In genomic region chr10:98423691-98424120, GRCh38 we compare ENCODE assay signal across 1 cellular context.
TF ChIP-seq lines count a peak whose summit lies in the region.

No MANE protein-coding gene starts in this region.

TF ChIP-seq in WTC11, 78 proteins besides CTCF, POLR2A, EP300 and RAD21 (continued from another document):
- TF ChIP-seq STAT6 (CRISPR knock-in tag; conservative IDR thresholded peaks at IDR 0.05; ENCODE audit: low read depth) (no peak), RELA (CRISPR knock-in tag; IDR thresholded peaks at IDR 0.05; ENCODE audit: borderline replicate concordance) (no peak), FOXK1 (CRISPR knock-in tag; IDR thresholded peaks at IDR 0.05) (0 out of 2 replicates have a peak, but pooled peaks have one; percentile 53), CREM (CRISPR knock-in tag; IDR thresholded peaks at IDR 0.05) (no peak), GTF2I (CRISPR knock-in tag; conservative IDR thresholded peaks at IDR 0.05) (no peak), ZNF232 (CRISPR knock-in tag; IDR thresholded peaks at IDR 0.05) (peak; percentile 59; the same call in 1 of the 2 replicates), MYBL2 (CRISPR knock-in tag; IDR thresholded peaks at IDR 0.05) (no peak), TP53 (CRISPR knock-in tag; IDR thresholded peaks at IDR 0.05) (no peak), HMGXB4 (CRISPR knock-in tag; IDR thresholded peaks at IDR 0.05) (0 out of 2 replicates have a peak, but pooled peaks have one; percentile 53), FOXP1 (CRISPR knock-in tag; IDR thresholded peaks at IDR 0.05; ENCODE audit: borderline replicate concordance) (peak; percentile 58; the same call in 1 of the 2 replicates), IRF1 (CRISPR knock-in tag; IDR thresholded peaks at IDR 0.05) (no peak), NFE2L1 (CRISPR knock-in tag; IDR thresholded peaks at IDR 0.05) (0 out of 2 replicates have a peak, but pooled peaks have one; percentile 34), OVOL2 (CRISPR knock-in tag; IDR thresholded peaks at IDR 0.05; ENCODE audit: borderline replicate concordance) (no peak), NR2C2 (CRISPR knock-in tag; IDR thresholded peaks at IDR 0.05) (no peak), SMAD3 (CRISPR knock-in tag; IDR thresholded peaks at IDR 0.05; ENCODE audit: borderline replicate concordance) (peak; percentile 70; the same call in 1 of the 2 replicates), ZNF423 (CRISPR knock-in tag; IDR thresholded peaks at IDR 0.05) (peak; percentile 77), PRRX2 (CRISPR knock-in tag; IDR thresholded peaks at IDR 0.05) (no peak), MAX (CRISPR knock-in tag; IDR thresholded peaks at IDR 0.05) (peak; percentile 80), ZBTB43 (CRISPR knock-in tag; IDR thresholded peaks at IDR 0.05) (0 out of 2 replicates have a peak, but pooled peaks have one; percentile 34)
TF ChIP-seq in WTC11: peak in this region for 10.
